ENCODE assay signal across 15 cellular contexts in genomic region chr13:34469212-34469983, GRCh38.
A peak's percentile ranks its signal among the peaks of the same experiment; 100 is the strongest.
DNase-seq lines count a peak whose midpoint lies in the region; ATAC-seq and TF ChIP-seq lines count a peak whose summit lies in the region.
"Had no signal": no experiment of that assay in that cellular context is flagged by ENCODE, and none has a peak within 500 bp of the region (broad histone marks: within the 10 kb centered on the region; RNA-seq: fewer than 3 reads in every experiment).

No MANE protein-coding gene starts in this region.

- no peak overlapping the region for H3K4me3 ChIP-seq in epithelial cell of esophagus (ENCODE audit: low read length)
- H3K4me3 ChIP-seq: colonic mucosa, gastrocnemius medialis had no signal

- no peak for TF ChIP-seq CTCF in epithelial cell of esophagus (IDR thresholded peaks at IDR 0.05; ENCODE audit: insufficient read depth, low read depth, low read length, missing control alignments)

- DNase-seq in NCI-H1694 (lab: John Stamatoyannopoulos, UW) (peak; percentile 1), NCI-H1694 treated with DMSO at 0.1 percent for 48 hours (lab: John Stamatoyannopoulos, UW) (no peak), NCI-H774 (lab: John Stamatoyannopoulos, UW) (peak; percentile 8), epithelial cell of esophagus (ENCODE audit: low read depth) (peak; percentile 89), pulmonary artery endothelial cell (ENCODE audit: low read depth, low spot score) (peak; percentile 11)
- no peak for DNase-seq in activated naive CD4-positive, alpha-beta T cell (lab: John Stamatoyannopoulos, UW)
- DNase-seq in stimulated activated CD8-positive, alpha-beta memory T cell treated with anti-CD3 and anti-CD28 coated beads, Interleukin-4, amount 100 ng/mL, for 48 hours: no peak
- DNase-seq: activated CD8-positive, alpha-beta T cell treated with anti-CD3 and anti-CD28 coated beads for 36 hours; colonic mucosa; gastrocnemius medialis; NK-92 treated with Interleukin-12 subunit alpha and Interleukin-12 subunit beta, amount 100 ng/mL, for 24 hours; T1000; trophoblast cell had no signal

- ATAC-seq in HG03159 (IDR thresholded peaks at IDR 0.05; ENCODE audit: unreplicated experiment): no peak
- ATAC-seq: activated CD8-positive, alpha-beta T cell treated with anti-CD3 and anti-CD28 coated beads for 36 hours; gastrocnemius medialis; HCT116 had no signal

Comparison
In these comparisons a context has a peak if more than half of its experiments do, and no peak if none do; other contexts are left out.
1. DNase-seq: peak in NCI-H1694 (single experiment), NCI-H774 (single experiment), epithelial cell of esophagus (single experiment) and pulmonary artery endothelial cell (single experiment); none in NCI-H1694 treated with DMSO at 0.1 percent for 48 hours (single experiment), activated naive CD4-positive, alpha-beta T cell (0 of 4) and stimulated activated CD8-positive, alpha-beta memory T cell treated with anti-CD3 and anti-CD28 coated beads, Interleukin-4, amount 100 ng/mL, for 48 hours (single experiment).